In the genomic region with DNA sequence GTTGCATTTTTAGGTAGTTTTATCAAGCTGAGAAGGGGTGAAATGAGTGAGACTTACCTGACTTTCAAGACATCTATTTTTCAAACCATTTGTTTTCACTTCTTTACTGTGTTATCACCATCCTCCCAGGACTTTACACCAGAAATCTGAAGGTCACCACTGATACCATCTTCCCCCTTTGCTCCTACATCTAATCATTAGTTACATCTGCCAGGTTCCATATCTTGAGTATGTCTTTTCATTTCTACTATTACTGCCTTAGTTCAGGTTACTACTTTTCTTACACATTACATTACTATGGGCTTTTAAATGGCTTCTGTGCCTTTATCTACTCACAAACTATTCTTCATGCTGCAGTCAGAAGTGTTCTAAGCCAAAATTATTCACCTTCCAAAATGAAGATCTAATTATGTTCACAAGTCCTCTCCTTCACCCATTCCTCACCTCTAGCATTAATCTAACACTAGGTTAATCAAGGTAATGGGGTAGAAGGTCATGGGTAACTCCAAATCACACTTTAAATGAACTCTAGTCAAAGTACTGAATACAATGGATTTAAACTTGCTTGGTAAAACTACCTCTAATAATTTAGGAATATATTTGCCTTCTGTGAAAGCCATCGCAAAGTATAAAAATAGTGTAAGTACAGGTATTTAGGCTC, we compare ENCODE assay signal across 8 cellular contexts. TPM values are rescaled to one million over a fixed set of nuclear protein-coding genes. Genes with fewer than 3 reads are reported as not detected.
A peak's percentile ranks its signal among the peaks of the same experiment; 100 is the strongest.
DNase-seq lines count a peak whose midpoint lies in the region; ATAC-seq and TF ChIP-seq lines count a peak whose summit lies in the region.

No MANE protein-coding gene starts in this region.

- ATAC-seq in HG02938 (IDR thresholded peaks at IDR 0.05; ENCODE audit: unreplicated experiment) (no peak), mucosa of descending colon (no peak)

- H3K27ac ChIP-seq in SJCRH30 (no peak overlapping the region; the same call in 1 of the 2 replicates), fibroblast of lung (ENCODE audit: insufficient read depth, low read length) (no peak overlapping the region)

- H3K4me3 ChIP-seq in SJCRH30 (peak overlapping the region; percentile 79), fibroblast of lung (replicated peaks in 1 of 4; ENCODE audit: control extremely low read depth in 1 of 4, insufficient read depth in 1 of 4, low read depth in 3 of 4, low read length in 4 of 4) (peak overlapping the region; percentile 89 to 99 (median 91)), skeletal muscle cell (ENCODE audit: low read depth, low read length) (peak overlapping the region; percentile 90), mucosa of descending colon (no peak overlapping the region)

- no peaks in the 10 kb centered on the region; the same call in 1 of the 2 replicates for H3K9me3 ChIP-seq in SJCRH30 (replicated peaks)
- no peaks in the 10 kb centered on the region for H3K9me3 ChIP-seq in fibroblast of lung (ENCODE audit: control insufficient read depth, insufficient read depth, low read depth, low read length)
- no peaks in the 10 kb centered on the region for H3K9me3 ChIP-seq in mucosa of descending colon

- H2AFZ ChIP-seq in fibroblast of lung (ENCODE audit: low read length), result peak overlapping the region; percentile 1

- intact Hi-C loops in mucosa of descending colon (cut with DNase I, micrococcal nuclease), result no loop called here

- peaks cover 15% of the 10 kb centered on the region for H3K4me1 ChIP-seq in SJCRH30
- no peaks in the 10 kb centered on the region for H3K4me1 ChIP-seq in fibroblast of lung (ENCODE audit: control insufficient read depth, extremely low read depth, insufficient read depth, low read length)
- peaks cover 18% of the 10 kb centered on the region for H3K4me1 ChIP-seq in mucosa of descending colon (ENCODE audit: low read depth)

- H3K36me3 ChIP-seq in SJCRH30, result no peaks in the 10 kb centered on the region
- H3K36me3 ChIP-seq in fibroblast of lung (ENCODE audit: control insufficient read depth, insufficient read depth, low read length), result no peaks in the 10 kb centered on the region
- H3K36me3 ChIP-seq in mucosa of descending colon (ENCODE audit: low read depth), result no peaks in the 10 kb centered on the region

- no peaks in the 10 kb centered on the region for H4K20me1 ChIP-seq in fibroblast of lung (ENCODE audit: control insufficient read depth, extremely low read depth, insufficient read depth, low read length)

- H3K79me2 ChIP-seq in fibroblast of lung (ENCODE audit: control insufficient read depth, insufficient read depth, low read length), result peaks cover 22% of the 10 kb centered on the region

- no peak for TF ChIP-seq CTCF in fibroblast of lung (conservative IDR thresholded peaks at IDR 0.05 in 1 of 2, IDR thresholded peaks at IDR 0.05 in 1 of 2; ENCODE audit: low read depth in 1 of 2, low read length in 2 of 2)
- TF ChIP-seq CTCF in mucosa of descending colon (IDR thresholded peaks at IDR 0.05), result no peak

- no peaks in the 10 kb centered on the region for H3K27me3 ChIP-seq in SJCRH30
- H3K27me3 ChIP-seq in fibroblast of lung (ENCODE audit: control insufficient read depth, insufficient read depth, low read length), result no peaks in the 10 kb centered on the region

- DNase-seq in DMS79 treated with DMSO at 0.1 percent for 48 hours (lab: John Stamatoyannopoulos, UW) (peak; percentile 41), DMS79 (lab: John Stamatoyannopoulos, UW) (no peak), SJCRH30 (no peak), fibroblast of lung (ENCODE audit: low read depth in 2 of 2) (no peak), skeletal muscle cell (ENCODE audit: low read depth) (no peak), mucosa of descending colon (no peak), GM03348 (ENCODE audit: low spot score) (no peak)

- no peak overlapping the region for H3K9ac ChIP-seq in fibroblast of lung (ENCODE audit: insufficient read depth, low read length)

- H3K4me2 ChIP-seq in fibroblast of lung (ENCODE audit: extremely low read depth, insufficient read depth, low read length), result peak overlapping the region; percentile 55

RNA-seq across cellular contexts. Expression of a gene that starts 2.1 kb away (rescaled TPM):
- 39.0 and 41.4 TPM in 2 replicates for total RNA-seq in SJCRH30 (2014; rRNA removed; shearing (Covaris generic))
- total RNA-seq in fibroblast of lung (39.3 and 49.9 TPM in 2 replicates), mucosa of descending colon (10 to 100 TPM; 35.7 to 40.8 (median 38.1) TPM)
- polyA plus RNA-seq in fibroblast of lung, result 33.1 and 47.9 TPM in 2 replicates
- polyA plus RNA-seq in fibroblast of lung (2012), result 27.5 and 35.1 TPM in 2 replicates
- polyA minus RNA-seq in fibroblast of lung (ENCODE audit: low replicate concordance), result 3.5 and 7.9 TPM in 2 replicates

RNA-seq across cellular contexts. Expression of a gene that starts 44.4 kb away (rescaled TPM):
- total RNA-seq in SJCRH30 (2014; rRNA removed; shearing (Covaris generic)), result 65.7 and 73.0 TPM in 2 replicates
- 16.7 and 17.2 TPM in 2 replicates for total RNA-seq in fibroblast of lung
- 22.7 and 28.7 TPM in 2 replicates for polyA plus RNA-seq in fibroblast of lung
- polyA plus RNA-seq in fibroblast of lung (2012), result 10.6 and 15.9 TPM in 2 replicates
- 15.7 and 16.8 TPM in 2 replicates for polyA minus RNA-seq in fibroblast of lung (ENCODE audit: low replicate concordance)
- total RNA-seq in mucosa of descending colon, result 100 to 1,000 TPM in 2 of 3 donors, 10 to 100 TPM in 1; 69.3 to 132 (median 125) TPM
